20 cellular contexts compared by ENCODE assay signal in genomic region chr19:4027146-4027545, GRCh38. TPM values are rescaled to one million over a fixed set of nuclear protein-coding genes. Genes with fewer than 3 reads are reported as not detected.
A peak's percentile ranks its signal among the peaks of the same experiment; 100 is the strongest.
DNase-seq lines count a peak whose midpoint lies in the region; ATAC-seq, FAIRE-seq and TF ChIP-seq lines count a peak whose summit lies in the region.
"Had no signal": no experiment of that assay in that cellular context is flagged by ENCODE, and none has a peak within 500 bp of the region (broad histone marks: within the 10 kb centered on the region; RNA-seq: fewer than 3 reads in every experiment).

No MANE protein-coding gene starts in this region.

- H3K4me3 ChIP-seq in IMR-90 (ENCODE audit: insufficient read depth, low read depth, low read length): no peak overlapping the region
- H3K4me3 ChIP-seq: BLaER1 treated with 17β-estradiol and CSF1 and Interleukin-3, amounts not matched to agents 10 nM and 100 nM; GM12878; GM23248; K562 had no signal

- no peaks in the 10 kb centered on the region for H3K4me1 ChIP-seq in IMR-90 (ENCODE audit: control insufficient read depth, insufficient read depth, low read length)
- H3K4me1 ChIP-seq: BLaER1 treated with 17β-estradiol and CSF1 and Interleukin-3, amounts not matched to agents 10 nM and 100 nM had no signal

- no peak for TF ChIP-seq RAD21 in IMR-90 (IDR thresholded peaks at IDR 0.05; ENCODE audit: low read length)

- FAIRE-seq in HTR-8/SVneo (lab: Jason Lieb, UNC): no peak
- FAIRE-seq: GM12878, GM19239, H54, K562 had no signal

- no peak overlapping the region for H2AK5ac ChIP-seq in IMR-90 (ENCODE audit: low read depth, low read length)

- peaks cover 13% of the 10 kb centered on the region for H4K20me1 ChIP-seq in IMR-90 (ENCODE audit: insufficient read depth, low read length)

- no peak overlapping the region for H4K91ac ChIP-seq in IMR-90 (ENCODE audit: insufficient read depth, low read depth, low read length)

- H3K36me3 Mint-ChIP-seq in WTC11 (peaks cover 23% of the 10 kb centered on the region), endothelial cell (ENCODE audit: low read depth, unreplicated experiment) (peaks cover 8% of the 10 kb centered on the region)

- H3K4me1 Mint-ChIP-seq in WTC11 (no peaks in the 10 kb centered on the region), endothelial cell (ENCODE audit: unreplicated experiment) (peaks cover 14% of the 10 kb centered on the region)
- H3K4me1 Mint-ChIP-seq: B cell had no signal

- no peak overlapping the region for H3K9ac ChIP-seq in IMR-90 (ENCODE audit: low read depth, low read length)
- H3K9ac ChIP-seq: BLaER1 treated with 17β-estradiol and CSF1 and Interleukin-3, amounts not matched to agents 10 nM and 100 nM; GM23248 had no signal

- 100% methylated on average over 7 of the region's 16 CpGs; no CpG with 5 or more reads in 1 of the 2 experiments for WGBS in IMR-90 (ENCODE audit: extremely low coverage in 2 of 2, insufficient read length in 1 of 2), 2 experiments

- H3K9me1 ChIP-seq in IMR-90 (ENCODE audit: insufficient read depth, low read length): 0 out of 2 replicates have a peak, but pooled peaks cover 2% of the 10 kb centered on the region

- intact Hi-C loops in IMR-90 (cut with micrococcal nuclease): no loop called here

- no peaks in the 10 kb centered on the region for H3K27me3 ChIP-seq in IMR-90 (ENCODE audit: control insufficient read depth, insufficient read depth, low read length)
- H3K27me3 ChIP-seq: BLaER1 treated with 17β-estradiol and CSF1 and Interleukin-3, amounts not matched to agents 10 nM and 100 nM had no signal

- no peaks in the 10 kb centered on the region for H3K9me3 ChIP-seq in IMR-90 (ENCODE audit: control insufficient read depth, insufficient read depth, low read length)

- no peak overlapping the region for H4K8ac ChIP-seq in IMR-90 (ENCODE audit: low read depth in 2 of 2, low read length in 2 of 2)

- H3K23ac ChIP-seq in IMR-90 (ENCODE audit: low read depth, low read length): no peak overlapping the region

- no peak overlapping the region for H3K14ac ChIP-seq in IMR-90 (replicated peaks; ENCODE audit: low read depth, low read length)

- no peak overlapping the region for H2BK20ac ChIP-seq in IMR-90 (ENCODE audit: low read depth, low read length)

- in situ Hi-C loops in IMR-90 (cut with MboI; ENCODE audit: low sequenced_read_pairs): no loop called here

- ATAC-seq in IMR-90 (ENCODE audit: low read depth) (no peak), WTC11 (no peak), GM18520 (IDR thresholded peaks at IDR 0.05; ENCODE audit: unreplicated experiment) (no peak)
- ATAC-seq: CD8-positive, alpha-beta T cell; GM12878; HCT116; K562 had no signal

- H3K4ac ChIP-seq in IMR-90 (ENCODE audit: low read depth, low read length): no peak overlapping the region

- H2BK5ac ChIP-seq in IMR-90 (ENCODE audit: low read depth, low read length, poor library complexity, severe bottlenecking): no peak overlapping the region

- no TSS peak for BruUV-seq in IMR-90 (replicated peaks; lab: Mats Ljungman, UMichigan)

- no peak overlapping the region for H3K18ac ChIP-seq in IMR-90 (ENCODE audit: low read depth, low read length)

- no peak overlapping the region for H2AK9ac ChIP-seq in IMR-90 (replicated peaks; ENCODE audit: low read depth, low read length, poor library complexity)

- H2BK120ac ChIP-seq in IMR-90 (ENCODE audit: low read depth, low read length): no peak overlapping the region

- peak overlapping the region; percentile 3 for H2AFZ ChIP-seq in IMR-90 (replicated peaks; ENCODE audit: low read length, poor library complexity)
- H2AFZ ChIP-seq: GM23248 had no signal

- H3K27ac ChIP-seq in IMR-90 (ENCODE audit: insufficient read depth, low read length): no peak overlapping the region
- H3K27ac ChIP-seq: BLaER1 treated with 17β-estradiol and CSF1 and Interleukin-3, amounts not matched to agents 10 nM and 100 nM; GM23248 had no signal

- H3K9me3 Mint-ChIP-seq in WTC11 (no peaks in the 10 kb centered on the region), endothelial cell (ENCODE audit: unreplicated experiment) (no peaks in the 10 kb centered on the region)
- H3K9me3 Mint-ChIP-seq: CD8-positive, alpha-beta T cell; HFFc6 had no signal

- dilution Hi-C loops in IMR-90 (cut with HindIII; ENCODE audit: low sequenced_read_pairs, unreplicated experiment): no loop called here

- 0 out of 2 replicates have a peak overlapping the region, but pooled peaks have one; percentile 36 for H3K27ac Mint-ChIP-seq in WTC11
- no peak overlapping the region for H3K27ac Mint-ChIP-seq in endothelial cell (ENCODE audit: unreplicated experiment)
- H3K27ac Mint-ChIP-seq: B cell; CD8-positive, alpha-beta T cell; HFFc6 had no signal

- no peak for DNase-seq in IMR-90
- DNase-seq in WTC11 (ENCODE audit: low spot score): no peak
- no peak for DNase-seq in endothelial cell (ENCODE audit: low spot score)
- DNase-seq in Kasumi-1 (lab: John Stamatoyannopoulos, UW): no peak
- DNase-seq in HTR-8/SVneo (ENCODE audit: insufficient read length, low spot score): no peak
- DNase-seq in NCI-H526 treated with DMSO at 0.1 percent for 48 hours (lab: John Stamatoyannopoulos, UW): no peak
- DNase-seq: Calu3; CD8-positive, alpha-beta T cell; DMS79 treated with DMSO at 0.1 percent for 48 hours; GF-D8; GM23248; HFFc6 had no signal

- H3K56ac ChIP-seq in IMR-90 (ENCODE audit: extremely low read depth, insufficient read depth, low read length): no peak overlapping the region

- TF ChIP-seq POLR2A in IMR-90 (IDR thresholded peaks at IDR 0.05; ENCODE audit: low read depth, low read length): no peak

- no peak overlapping the region for H2BK15ac ChIP-seq in IMR-90 (ENCODE audit: low read depth, low read length)

- H3K36me3 ChIP-seq in IMR-90 (ENCODE audit: control insufficient read depth, insufficient read depth, low read length): peaks cover 51% of the 10 kb centered on the region

- H3K4me3 Mint-ChIP-seq in WTC11: no peak overlapping the region
- peak overlapping the region; percentile 80 for H3K4me3 Mint-ChIP-seq in endothelial cell (ENCODE audit: unreplicated experiment)
- H3K4me3 Mint-ChIP-seq: B cell; CD8-positive, alpha-beta T cell; HFFc6 had no signal

- peaks cover 0 to 29% of the 10 kb centered on the region in 2 experiments; a peak in 3 of 4 replicates for H3K79me1 ChIP-seq in IMR-90 (ENCODE audit: low read depth in 1 of 2, low read length in 2 of 2)

- no peak overlapping the region for H3K4me2 ChIP-seq in IMR-90 (ENCODE audit: low read depth, low read length)
- H3K4me2 ChIP-seq: BLaER1 treated with 17β-estradiol and CSF1 and Interleukin-3, amounts not matched to agents 10 nM and 100 nM had no signal

- CTCF ChIA-PET in IMR-90 (lab: Yijun Ruan, JAX) (no interaction called here), WTC11 (lab: Charles Lee) (no interaction called here)

- TF ChIP-seq CTCF in IMR-90 (conservative IDR thresholded peaks at IDR 0.05; ENCODE audit: low read depth, low read length) (no peak), WTC11 (IDR thresholded peaks at IDR 0.05) (no peak), endothelial cell (IDR thresholded peaks at IDR 0.05; ENCODE audit: unreplicated experiment) (no peak)

- POLR2A ChIA-PET in IMR-90 (lab: Charles Lee; ENCODE audit: unreplicated experiment) (no interaction called here), WTC11 (lab: Charles Lee) (interaction anchor here (0.7 kb wide), 1 partner anchor 902 kb away, joined by 5 read pairs; no protein-coding TSS in a partner anchor)

- H4K5ac ChIP-seq in IMR-90 (ENCODE audit: low read depth, low read length): no peak overlapping the region

- H3K27me3 Mint-ChIP-seq in WTC11 (ENCODE audit: low read depth) (no peaks in the 10 kb centered on the region), endothelial cell (ENCODE audit: unreplicated experiment) (peaks cover 3% of the 10 kb centered on the region)
- H3K27me3 Mint-ChIP-seq: B cell had no signal

TF ChIP-seq in IMR-90, 13 proteins besides CTCF, POLR2A, EP300 and RAD21 (continues in another document):
- TF ChIP-seq MAFK (IDR thresholded peaks at IDR 0.05; ENCODE audit: low read depth, low read length) (no peak), MXI1 (IDR thresholded peaks at IDR 0.05; ENCODE audit: borderline replicate concordance, low read depth, low read length) (no peak), CEBPB (IDR thresholded peaks at IDR 0.05; ENCODE audit: low read depth, low read length) (no peak), FOS (IDR thresholded peaks at IDR 0.05; ENCODE audit: low read depth, low read length) (no peak), BHLHE40 (IDR thresholded peaks at IDR 0.05; ENCODE audit: low read depth, low read length) (no peak)

TF ChIP-seq in WTC11, 78 proteins besides CTCF, POLR2A, EP300 and RAD21 (continues in another document):
- no peak for TF ChIP-seq TEAD4 (CRISPR knock-in tag; IDR thresholded peaks at IDR 0.05)

RNA-seq across cellular contexts. Expression of gene PIAS4, which starts 19.6 kb away (rescaled TPM):
- total RNA-seq in IMR-90 (2012; rRNA removed) (10.8 and 13.6 TPM in 2 replicates), WTC11 (2021) (45.5 to 46.0 TPM (median 45.9 TPM) in 3 replicates), endothelial cell (ENCODE audit: unreplicated experiment) (41.2 TPM)
- polyA plus RNA-seq in IMR-90 (2012; rRNA removed): 12.1 and 16.6 TPM in 2 replicates
- 11.9 and 21.3 TPM in 2 replicates for polyA plus RNA-seq in IMR-90 (2012; cell fraction: cytosol; rRNA removed)
- polyA plus RNA-seq in IMR-90 (2012; cell fraction: nucleus; rRNA removed; ENCODE audit: low replicate concordance): 12.0 and 20.3 TPM in 2 replicates

RNA-seq across cellular contexts. Expression of gene ZBTB7A, which starts 39.6 kb away (rescaled TPM):
- total RNA-seq in IMR-90 (2012; rRNA removed) (3.2 and 4.2 TPM in 2 replicates), WTC11 (2021) (22.8 to 27.9 TPM (median 24.6 TPM) in 3 replicates), endothelial cell (ENCODE audit: unreplicated experiment) (14.5 TPM)
- polyA plus RNA-seq in IMR-90 (2012; rRNA removed): 10.3 and 14.7 TPM in 2 replicates
- polyA plus RNA-seq in IMR-90 (2012; cell fraction: cytosol; rRNA removed): 6.9 and 17.2 TPM in 2 replicates
- polyA plus RNA-seq in IMR-90 (2012; cell fraction: nucleus; rRNA removed; ENCODE audit: low replicate concordance): 22.8 and 55.1 TPM in 2 replicates

RNA-seq across cellular contexts. Expression of gene EEF2, which starts 41.9 kb away (rescaled TPM):
- total RNA-seq in IMR-90 (2012; rRNA removed): 1,727 and 2,161 TPM in 2 replicates
- polyA plus RNA-seq in IMR-90 (2012; rRNA removed): 1,505 and 1,547 TPM in 2 replicates
- 957 and 2,460 TPM in 2 replicates for polyA plus RNA-seq in IMR-90 (2012; cell fraction: cytosol; rRNA removed)
- 805 and 1,780 TPM in 2 replicates for polyA plus RNA-seq in IMR-90 (2012; cell fraction: nucleus; rRNA removed; ENCODE audit: low replicate concordance)
- 3,572 to 3,864 TPM (median 3,852 TPM) in 3 replicates for total RNA-seq in WTC11 (2021)
- total RNA-seq in endothelial cell (ENCODE audit: unreplicated experiment): 2,896 TPM

RNA-seq across cellular contexts. Expression of gene DAPK3, which starts 56.2 kb away (rescaled TPM):
- total RNA-seq in IMR-90 (2012; rRNA removed) (128 and 145 TPM in 2 replicates), WTC11 (2021) (61.5 to 73.5 TPM (median 68.4 TPM) in 3 replicates), endothelial cell (ENCODE audit: unreplicated experiment) (316 TPM)
- 188 and 202 TPM in 2 replicates for polyA plus RNA-seq in IMR-90 (2012; rRNA removed)
- 189 and 293 TPM in 2 replicates for polyA plus RNA-seq in IMR-90 (2012; cell fraction: cytosol; rRNA removed)
- polyA plus RNA-seq in IMR-90 (2012; cell fraction: nucleus; rRNA removed; ENCODE audit: low replicate concordance): 209 and 518 TPM in 2 replicates
